Comparison of ENCODE assay signal across 17 cellular contexts in the genomic region with DNA sequence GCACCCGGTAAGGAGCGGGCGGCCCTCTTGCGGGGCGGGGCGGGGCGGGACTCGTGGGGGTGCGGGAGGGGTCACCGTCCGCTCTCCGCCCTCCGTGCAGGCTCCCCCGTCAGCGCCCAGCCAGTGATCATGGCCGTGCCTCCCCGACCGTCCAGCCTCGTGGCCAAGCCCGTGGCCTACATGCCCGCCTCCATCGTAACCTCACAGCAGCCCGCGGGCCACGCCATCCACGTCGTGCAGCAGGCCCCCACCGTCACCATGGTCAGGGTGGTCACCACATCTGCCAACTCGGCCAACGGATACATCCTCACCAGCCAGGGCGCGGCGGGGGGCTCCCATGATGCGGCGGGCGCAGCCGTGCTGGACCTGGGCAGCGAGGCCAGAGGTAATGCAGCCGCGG. TPM values are rescaled to one million over a fixed set of nuclear protein-coding genes. Genes with fewer than 3 reads are reported as not detected.
DNase-seq lines count a peak whose midpoint lies in the region; ATAC-seq, FAIRE-seq and TF ChIP-seq lines count a peak whose summit lies in the region.
"Had no signal": no experiment of that assay in that cellular context is flagged by ENCODE, and none has a peak within 500 bp of the region (broad histone marks: within the 10 kb centered on the region; RNA-seq: fewer than 3 reads in every experiment).

No MANE protein-coding gene starts in this region.

- H3K4me3 ChIP-seq in kidney (ENCODE audit: low read length in 2 of 2) (no peak overlapping the region), ascending aorta (no peak overlapping the region)
- H3K4me3 ChIP-seq: A549, HAP-1 had no signal

- no peak for ATAC-seq in Right ventricle myocardium inferior
- ATAC-seq in left ventricle myocardium superior, result no peak
- peak; percentile 8 for ATAC-seq in sciatic nerve
- no peak for ATAC-seq in GM21367 (IDR thresholded peaks at IDR 0.05; ENCODE audit: unreplicated experiment)
- ATAC-seq: A549 had no signal

- H3K36me3 ChIP-seq in kidney (ENCODE audit: control insufficient read depth in 1 of 2, insufficient read depth in 2 of 2, low read length in 2 of 2), result peaks cover 35 to 58% of the 10 kb centered on the region in 2 donors
- H3K36me3 ChIP-seq in ascending aorta, result peaks cover 99% of the 10 kb centered on the region in 2 donors

- intact Hi-C loops in Right ventricle myocardium inferior (cut with DNase I), result no loop called here
- intact Hi-C loops in left ventricle myocardium superior (cut with micrococcal nuclease), result no loop called here
- intact Hi-C loops in kidney (cut with DNase I), result loop anchor here (10.0 kb wide), 1 partner anchor 144 kb away; no protein-coding TSS in a partner anchor
- intact Hi-C loops in sciatic nerve (cut with DNase I), result loop anchor here (10.0 kb wide), 1 partner anchor 74 kb away; the partner anchor contains the start of gene FOXK1
- intact Hi-C loops in ascending aorta (cut with DNase I), result no loop called here

- H3K27me3 ChIP-seq in ascending aorta, result no peaks in the 10 kb centered on the region

- H3K9ac ChIP-seq in kidney (ENCODE audit: low read length in 2 of 2), result no peak overlapping the region

- H3K9me3 ChIP-seq in kidney (ENCODE audit: control insufficient read depth in 1 of 2, low read length in 2 of 2), result no peaks in the 10 kb centered on the region
- H3K9me3 ChIP-seq in ascending aorta, result no peaks in the 10 kb centered on the region
- H3K9me3 ChIP-seq: A549, Caco-2, HAP-1 had no signal

- H3K27ac ChIP-seq in kidney (ENCODE audit: low read depth in 2 of 2, low read length in 2 of 2) (no peak overlapping the region), ascending aorta (no peak overlapping the region)
- H3K27ac ChIP-seq: 22Rv1, A549, C4-2B had no signal

- H3K4me1 ChIP-seq in kidney (ENCODE audit: control insufficient read depth in 1 of 2, insufficient read depth in 1 of 2, low read depth in 1 of 2, low read length in 2 of 2), result no peaks in the 10 kb centered on the region
- no peaks in the 10 kb centered on the region for H3K4me1 ChIP-seq in ascending aorta
- H3K4me1 ChIP-seq: A549, Caco-2, HAP-1 had no signal

- FAIRE-seq in kidney (lab: Jason Lieb, UNC), result no peak
- FAIRE-seq: A549, D721Med, H1 had no signal

- peak; percentile 66 for DNase-seq in Right ventricle myocardium inferior (ENCODE audit: missing footprints)
- DNase-seq in left ventricle myocardium superior, result no peak
- DNase-seq in kidney, result peak; percentile 77
- no peak for DNase-seq in sciatic nerve (ENCODE audit: low spot score)
- no peak for DNase-seq in ascending aorta (ENCODE audit: low spot score in 2 of 2)
- DNase-seq in activated gamma-delta T cell treated with Interleukin-2 at 50 U/mL for 16 hours, result no peak
- DNase-seq: AML-193; Caco-2; CD4-positive, alpha-beta T cell; GDM1 had no signal

- TF ChIP-seq CTCF in kidney (IDR thresholded peaks at IDR 0.05; ENCODE audit: borderline replicate concordance, extremely low read depth, insufficient read depth) (no peak), ascending aorta (IDR thresholded peaks at IDR 0.05) (no peak)

RNA-seq across cellular contexts. Expression of gene AP5Z1, which starts 16.2 kb away (rescaled TPM):
- total RNA-seq in Right ventricle myocardium inferior, result 14.4 TPM
- total RNA-seq in left ventricle myocardium superior, result 10.5 TPM
- 38.5 TPM for total RNA-seq in kidney
- polyA plus RNA-seq in kidney (ENCODE audit: insufficient read depth, low read depth, low replicate concordance), result 23.4 TPM
- 36.2 TPM for total RNA-seq in sciatic nerve
- 115 TPM for total RNA-seq in ascending aorta

Comparison
In these comparisons a context has a peak if more than half of its experiments do, and no peak if none do; other contexts are left out.
1. DNase-seq: peak in Right ventricle myocardium inferior (single experiment) and kidney (single experiment); none in left ventricle myocardium superior (single experiment), sciatic nerve (single experiment), ascending aorta (0 of 2) and activated gamma-delta T cell treated with Interleukin-2 at 50 U/mL for 16 hours (single experiment).
2. intact Hi-C loops: an anchor here in kidney (10.0 kb wide) and sciatic nerve (10.0 kb wide); none called in Right ventricle myocardium inferior, left ventricle myocardium superior and ascending aorta.